In genomic region chr3:21826416-21826815, GRCh38 we compare ENCODE assay signal across 1 cellular context.
TF ChIP-seq lines count a peak whose summit lies in the region.

No MANE protein-coding gene starts in this region.

TF ChIP-seq in GM23338, 12 proteins besides CTCF, POLR2A, EP300 and RAD21 (continued from another document):
- TF ChIP-seq STAT1 (IDR thresholded peaks at IDR 0.05; ENCODE audit: unreplicated experiment) (no peak), EZH2 (IDR thresholded peaks at IDR 0.05; ENCODE audit: low read depth, unreplicated experiment) (no peak), JUNB (IDR thresholded peaks at IDR 0.05; ENCODE audit: unreplicated experiment) (no peak)
TF ChIP-seq in GM23338: peak in this region for 0.
